Comparison of ENCODE assay signal across 17 cellular contexts in the genomic region with DNA sequence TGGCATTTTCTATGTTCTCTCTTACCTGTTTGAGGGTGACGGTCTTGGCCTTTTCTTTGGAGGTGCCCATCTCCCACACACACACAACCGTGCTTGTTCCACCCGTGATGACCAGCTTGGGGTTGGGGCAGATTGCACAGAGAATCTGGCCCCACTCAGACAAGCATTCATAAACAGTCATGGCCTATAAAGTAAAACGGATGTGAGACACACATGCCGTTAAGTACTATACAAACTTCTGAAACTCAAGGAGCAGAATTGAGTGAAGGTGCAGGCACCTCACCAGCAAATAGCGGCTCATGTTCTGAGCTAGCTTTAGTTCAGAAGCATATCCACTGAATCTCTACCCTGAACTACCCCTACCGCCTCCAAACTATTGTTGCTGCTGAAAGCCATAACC.
DNase-seq lines count a peak whose midpoint lies in the region; ATAC-seq and TF ChIP-seq lines count a peak whose summit lies in the region.
"Had no signal": no experiment of that assay in that cellular context is flagged by ENCODE, and none has a peak within 500 bp of the region (broad histone marks: within the 10 kb centered on the region; RNA-seq: fewer than 3 reads in every experiment).

No MANE protein-coding gene starts in this region.

- 91 to 96% methylated on average over 7 of the region's 7 CpGs for WGBS in GM23248 (ENCODE audit: low coverage in 1 of 2, low lambda C conversion rate in 2 of 2, missing lambda C conversion rate in 2 of 2), 2 experiments
- 96 to 99% methylated on average over 7 of the region's 7 CpGs for WGBS in upper lobe of left lung, 2 donors

- H3K4me3 Mint-ChIP-seq in endothelial cell (ENCODE audit: unreplicated experiment), result peak overlapping the region; percentile 60
- H3K4me3 Mint-ChIP-seq in T-helper 2 cell treated with Interferon-gamma antibody and Interleukin-4, amounts not matched to agents 5 μg/mL and 100 μg/mL, for 36 hours, result no peak overlapping the region
- H3K4me3 Mint-ChIP-seq: activated naive CD8-positive, alpha-beta T cell treated with anti-CD3 and anti-CD28 coated beads, Interleukin-2, amount 10 ng/mL, durations not matched to agents 7 days and 5 days; IgD-negative memory B cell had no signal

- peaks cover 4% of the 10 kb centered on the region; the same call in 1 of the 2 replicates for H4K20me1 ChIP-seq in GM23248 (ENCODE audit: insufficient read depth)

- POLR2A ChIA-PET in RWPE1 (lab: Yijun Ruan, JAX; ENCODE audit: low non-redundant PET), result no interaction called here

- H3K4me1 ChIP-seq in GM23248 (ENCODE audit: insufficient read depth) (peaks cover 23% of the 10 kb centered on the region), upper lobe of left lung (peaks cover 0 to 5% (median 1%) of the 10 kb centered on the region in 4 donors)
- H3K4me1 ChIP-seq: Caco-2 had no signal

- peak overlapping the region; percentile 82 for H3K27ac Mint-ChIP-seq in endothelial cell (ENCODE audit: unreplicated experiment)
- H3K27ac Mint-ChIP-seq in T-helper 2 cell treated with Interferon-gamma antibody and Interleukin-4, amounts not matched to agents 5 μg/mL and 100 μg/mL, for 36 hours, result no peak overlapping the region
- H3K27ac Mint-ChIP-seq: activated naive CD8-positive, alpha-beta T cell treated with anti-CD3 and anti-CD28 coated beads, Interleukin-2, amount 10 ng/mL, durations not matched to agents 7 days and 5 days; IgD-negative memory B cell had no signal

- H3K27me3 Mint-ChIP-seq in endothelial cell (ENCODE audit: unreplicated experiment), result no peaks in the 10 kb centered on the region
- no peaks in the 10 kb centered on the region for H3K27me3 Mint-ChIP-seq in T-helper 2 cell treated with Interferon-gamma antibody and Interleukin-4, amounts not matched to agents 5 μg/mL and 100 μg/mL, for 36 hours (ENCODE audit: low read depth)
- H3K27me3 Mint-ChIP-seq: IgD-negative memory B cell had no signal

- TF ChIP-seq POLR2A in upper lobe of left lung (IDR thresholded peaks at IDR 0.05), result no peak

- no peaks in the 10 kb centered on the region for H3K9me2 ChIP-seq in GM23248 (ENCODE audit: insufficient read depth)

- peaks cover 15% of the 10 kb centered on the region for H3K4me1 Mint-ChIP-seq in endothelial cell (ENCODE audit: unreplicated experiment)
- H3K4me1 Mint-ChIP-seq in T-helper 2 cell treated with Interferon-gamma antibody and Interleukin-4, amounts not matched to agents 5 μg/mL and 100 μg/mL, for 36 hours (ENCODE audit: low read depth), result no peaks in the 10 kb centered on the region

- H3K4me3 ChIP-seq in GM23248 (peak overlapping the region; percentile 44), skin epidermis (no peak overlapping the region), upper lobe of left lung (no peak overlapping the region)
- H3K4me3 ChIP-seq: right atrium auricular region had no signal

- CTCF ChIA-PET in RWPE1 (lab: Yijun Ruan, JAX), result no interaction called here

- TF ChIP-seq CTCF in RWPE1 (conservative IDR thresholded peaks at IDR 0.05; ENCODE audit: low read depth) (no peak), endothelial cell (IDR thresholded peaks at IDR 0.05; ENCODE audit: unreplicated experiment) (no peak), upper lobe of left lung (IDR thresholded peaks at IDR 0.05) (no peak)

- H3F3A ChIP-seq in GM23248 (ENCODE audit: insufficient read depth), result peaks cover 40% of the 10 kb centered on the region

- TF ChIP-seq EP300 in upper lobe of left lung (IDR thresholded peaks at IDR 0.05), result no peak

- H2AFZ ChIP-seq in GM23248, result no peak overlapping the region

- H3K27me3 ChIP-seq in GM23248 (replicated peaks; ENCODE audit: insufficient read depth) (no peaks in the 10 kb centered on the region), upper lobe of left lung (no peaks in the 10 kb centered on the region)
- H3K27me3 ChIP-seq: right atrium auricular region had no signal

- peak overlapping the region; percentile 78 for H3K4me2 ChIP-seq in GM23248 (ENCODE audit: unreplicated experiment)

- ATAC-seq in upper lobe of left lung (ENCODE audit: low FRiP score in 2 of 2), result no peak

- peaks cover 40% of the 10 kb centered on the region for H3K36me3 Mint-ChIP-seq in endothelial cell (ENCODE audit: low read depth, unreplicated experiment)
- no peaks in the 10 kb centered on the region for H3K36me3 Mint-ChIP-seq in T-helper 2 cell treated with Interferon-gamma antibody and Interleukin-4, amounts not matched to agents 5 μg/mL and 100 μg/mL, for 36 hours (ENCODE audit: low read depth)
- H3K36me3 Mint-ChIP-seq: activated naive CD8-positive, alpha-beta T cell treated with anti-CD3 and anti-CD28 coated beads, Interleukin-2, amount 10 ng/mL, durations not matched to agents 7 days and 5 days; IgD-negative memory B cell had no signal

- peak overlapping the region; percentile 66 for H3K27ac ChIP-seq in GM23248
- peak overlapping the region; percentile 84 for H3K27ac ChIP-seq in RWPE1
- peak overlapping the region in 13 of 21 experiments; percentile 2 to 73 (median 58) for H3K27ac ChIP-seq in skin epidermis
- no peak overlapping the region for H3K27ac ChIP-seq in upper lobe of left lung
- H3K27ac ChIP-seq: right atrium auricular region had no signal

- H3K36me3 ChIP-seq in GM23248 (ENCODE audit: low read depth), result peaks cover 42% of the 10 kb centered on the region
- H3K36me3 ChIP-seq in upper lobe of left lung, result peaks cover 16 to 94% (median 46%) of the 10 kb centered on the region in 4 donors

- H3K9me3 ChIP-seq in GM23248 (ENCODE audit: low read depth) (no peaks in the 10 kb centered on the region), upper lobe of left lung (no peaks in the 10 kb centered on the region)
- H3K9me3 ChIP-seq: Caco-2, right atrium auricular region had no signal

- peak overlapping the region; percentile 5; the same call in 1 of the 2 replicates for H3K9ac ChIP-seq in GM23248

- no peaks in the 10 kb centered on the region for H3K9me3 Mint-ChIP-seq in endothelial cell (ENCODE audit: unreplicated experiment)
- no peaks in the 10 kb centered on the region for H3K9me3 Mint-ChIP-seq in T-helper 2 cell treated with Interferon-gamma antibody and Interleukin-4, amounts not matched to agents 5 μg/mL and 100 μg/mL, for 36 hours
- H3K9me3 Mint-ChIP-seq: activated naive CD8-positive, alpha-beta T cell treated with anti-CD3 and anti-CD28 coated beads, Interleukin-2, amount 10 ng/mL, durations not matched to agents 7 days and 5 days; IgD-negative memory B cell had no signal

- in situ Hi-C loops in GM23248 (cut with MboI), result no loop called here

- H3K79me2 ChIP-seq in GM23248 (ENCODE audit: insufficient read depth), result no peaks in the 10 kb centered on the region

- DNase-seq in GM23248, result peak; percentile 1
- DNase-seq in RWPE1 (ENCODE audit: low spot score), result no peak
- no peak for DNase-seq in endothelial cell (ENCODE audit: low spot score)
- DNase-seq in T-helper 2 cell treated with Interferon-gamma antibody and Interleukin-4, amounts not matched to agents 5 μg/mL and 100 μg/mL, for 36 hours (ENCODE audit: low spot score), result no peak
- DNase-seq in upper lobe of left lung, result no peak
- no peak for DNase-seq in activated CD4-positive, alpha-beta T cell treated with anti-CD3 and anti-CD28 coated beads for 48 hours
- DNase-seq: activated CD4-positive, alpha-beta T cell treated with anti-CD3 and anti-CD28 coated beads, Interleukin-2, amount 50 U/mL, for 4 hours; activated naive CD8-positive, alpha-beta T cell treated with anti-CD3 and anti-CD28 coated beads, Interleukin-2, amount 10 ng/mL, durations not matched to agents 7 days and 5 days; AML-193; Caco-2; effector CD8-positive, alpha-beta T cell; NCI-H1048; NCI-H2081 treated with DMSO at 0.1 percent for 48 hours; NCI-H524 treated with DMSO at 0.1 percent for 48 hours had no signal

Comparison
In these comparisons a context has a peak if more than half of its experiments do, and no peak if none do; other contexts are left out.
1. H3K27ac ChIP-seq: peak in GM23248 (single experiment), RWPE1 (single experiment) and skin epidermis (13 of 21); none in upper lobe of left lung (0 of 4).